In the genomic region with DNA sequence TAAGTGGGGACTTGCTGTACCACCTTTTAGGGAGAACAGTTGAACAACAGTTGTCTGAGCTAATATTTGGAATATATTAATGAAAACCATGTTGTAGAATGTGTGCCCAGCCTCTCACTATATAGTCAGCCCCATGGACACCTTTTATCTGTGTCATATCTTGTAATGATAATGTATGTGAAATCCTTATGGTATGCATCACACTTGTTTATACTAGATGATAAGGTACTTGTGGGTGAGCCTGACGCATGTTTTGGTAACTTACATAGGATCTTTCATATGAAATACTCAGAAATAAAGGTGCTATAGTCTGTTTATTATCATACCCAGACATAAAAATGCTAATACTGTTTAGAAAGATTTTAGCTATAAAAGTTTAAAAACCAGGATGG, we compare ENCODE assay signal across 19 cellular contexts. TPM values are rescaled to one million over a fixed set of nuclear protein-coding genes. Genes with fewer than 3 reads are reported as not detected.
DNase-seq lines count a peak whose midpoint lies in the region; TF ChIP-seq lines count a peak whose summit lies in the region.
"Had no signal": no experiment of that assay in that cellular context is flagged by ENCODE, and none has a peak within 500 bp of the region (broad histone marks: within the 10 kb centered on the region; RNA-seq: fewer than 3 reads in every experiment).

No MANE protein-coding gene starts in this region.

- no peak overlapping the region for H2BK15ac ChIP-seq in mesendoderm (replicated peaks; ENCODE audit: low read depth)

- H3K36me3 ChIP-seq in mesendoderm (ENCODE audit: control insufficient read depth, insufficient read depth, low read length) (no peaks in the 10 kb centered on the region), PC-9 (ENCODE audit: low read depth) (no peaks in the 10 kb centered on the region)
- H3K36me3 ChIP-seq: BE2C had no signal

- CTCF ChIA-PET in PC-9 (lab: Charles Lee): interaction anchor here (0.6 kb wide), 1 partner anchor 327 kb away, joined by 3 read pairs; no protein-coding TSS in a partner anchor

- no peaks in the 10 kb centered on the region for H3K79me1 ChIP-seq in mesendoderm (ENCODE audit: low read length)

- no peak overlapping the region for H3K4ac ChIP-seq in mesendoderm (ENCODE audit: low read depth, low read length)

- H3F3A ChIP-seq in PC-9 (ENCODE audit: insufficient read depth, low read depth): no peaks in the 10 kb centered on the region

- H3K4me3 ChIP-seq in fibroblast of the aortic adventitia (ENCODE audit: low read depth, low read length): no peak overlapping the region
- no peak overlapping the region for H3K4me3 ChIP-seq in mesendoderm (ENCODE audit: low read length)
- no peak overlapping the region for H3K4me3 ChIP-seq in PC-9

- no peak for DNase-seq in activated T-cell treated with anti-CD3 and anti-CD28 coated beads, Interleukin-2, amount 50 U/mL, for 24 hours
- DNase-seq in activated T-cell treated with anti-CD3 and anti-CD28 coated beads, Interleukin-2, amount 50 U/mL, for 48 hours: no peak
- DNase-seq in NCI-H226 (peak; percentile 39), fibroblast of the aortic adventitia (ENCODE audit: low read depth) (peak; percentile 30), mesendoderm (no peak), PC-9 (no peak), NCI-H526 treated with DMSO at 0.1 percent for 48 hours (lab: John Stamatoyannopoulos, UW) (no peak)
- no peak for DNase-seq in activated naive CD8-positive, alpha-beta T cell treated with anti-CD3 and anti-CD28 coated beads for 36 hours
- DNase-seq: BE2C, EL, GF-D8, GOT3, MV-4-11, NCI-H1105 treated with DMSO at 0.1 percent for 48 hours, NCI-H2029 treated with DMSO at 0.1 percent for 48 hours, NCI-H345, NCI-H524, OCI-M1 had no signal

- H2BK120ac ChIP-seq in mesendoderm (ENCODE audit: low read depth, low read length): no peak overlapping the region

- H3K9me3 ChIP-seq in PC-9 (ENCODE audit: insufficient read depth, low read depth): no peaks in the 10 kb centered on the region
- H3K9me3 ChIP-seq: BE2C had no signal

- no peak overlapping the region for H2AFZ ChIP-seq in PC-9

- H3K4me1 ChIP-seq in mesendoderm (ENCODE audit: control insufficient read depth, low read depth, low read length) (no peaks in the 10 kb centered on the region), PC-9 (replicated peaks; ENCODE audit: insufficient read depth) (no peaks in the 10 kb centered on the region)
- H3K4me1 ChIP-seq: BE2C had no signal

- no TSS peak for BruUV-seq in PC-9 (replicated peaks; lab: Mats Ljungman, UMichigan)

- H3K27ac ChIP-seq in mesendoderm (ENCODE audit: low read depth, low read length) (no peak overlapping the region), PC-9 (no peak overlapping the region)

- no peaks in the 10 kb centered on the region for H4K20me1 ChIP-seq in PC-9 (ENCODE audit: insufficient read depth)

- no peak overlapping the region for H3K56ac ChIP-seq in mesendoderm (ENCODE audit: low read length)

- no peak overlapping the region for H3K18ac ChIP-seq in mesendoderm (ENCODE audit: low read length)

- WGBS in mesendoderm (ENCODE audit: extremely low coverage, insufficient coverage, low lambda C conversion rate): no CpG with 5 or more reads among the region's 1 CpG

- peak overlapping the region; percentile 23 for H3K4me3 Mint-ChIP-seq in activated T-cell treated with anti-CD3 and anti-CD28 coated beads, Interleukin-2, amount 50 U/mL, for 24 hours
- H3K4me3 Mint-ChIP-seq in activated naive CD8-positive, alpha-beta T cell treated with anti-CD3 and anti-CD28 coated beads for 36 hours: no peak overlapping the region
- H3K4me3 Mint-ChIP-seq: IgD-negative memory B cell had no signal

- peaks cover 2% of the 10 kb centered on the region for H3K36me3 Mint-ChIP-seq in activated T-cell treated with anti-CD3 and anti-CD28 coated beads, Interleukin-2, amount 50 U/mL, for 24 hours (ENCODE audit: low read depth)
- peaks cover 8% of the 10 kb centered on the region for H3K36me3 Mint-ChIP-seq in activated naive CD8-positive, alpha-beta T cell treated with anti-CD3 and anti-CD28 coated beads for 36 hours

- no peak overlapping the region for H2AK5ac ChIP-seq in mesendoderm (ENCODE audit: low read length)

- H3K4me2 ChIP-seq in mesendoderm (ENCODE audit: low read length): no peak overlapping the region
- H3K4me2 ChIP-seq in PC-9: no peak overlapping the region

- intact Hi-C loops in PC-9 (cut with micrococcal nuclease; ENCODE audit: unreplicated experiment): no loop called here

- no peak overlapping the region for H4K5ac ChIP-seq in mesendoderm (ENCODE audit: low read length)

- H3K79me2 ChIP-seq in mesendoderm (ENCODE audit: control insufficient read depth, insufficient read depth, low read length) (no peaks in the 10 kb centered on the region), PC-9 (ENCODE audit: low read depth) (peaks cover 4% of the 10 kb centered on the region; the same call in 1 of the 2 replicates)

- H3K9ac ChIP-seq in mesendoderm (ENCODE audit: low read length): no peak overlapping the region

- H2BK5ac ChIP-seq in mesendoderm (ENCODE audit: low read length): no peak overlapping the region

- POLR2A ChIA-PET in PC-9 (lab: Charles Lee; ENCODE audit: unreplicated experiment): no interaction called here

- H3K27ac Mint-ChIP-seq in activated T-cell treated with anti-CD3 and anti-CD28 coated beads, Interleukin-2, amount 50 U/mL, for 24 hours: peak overlapping the region; percentile 90
- peak overlapping the region; percentile 56 for H3K27ac Mint-ChIP-seq in activated naive CD8-positive, alpha-beta T cell treated with anti-CD3 and anti-CD28 coated beads for 36 hours
- H3K27ac Mint-ChIP-seq: IgD-negative memory B cell had no signal

- H3K4me1 Mint-ChIP-seq in activated T-cell treated with anti-CD3 and anti-CD28 coated beads, Interleukin-2, amount 50 U/mL, for 24 hours (ENCODE audit: low read depth): peaks cover 32% of the 10 kb centered on the region
- peaks cover 19% of the 10 kb centered on the region for H3K4me1 Mint-ChIP-seq in activated naive CD8-positive, alpha-beta T cell treated with anti-CD3 and anti-CD28 coated beads for 36 hours

- no peak overlapping the region for H4K8ac ChIP-seq in mesendoderm (ENCODE audit: low read depth, low read length)

- no peaks in the 10 kb centered on the region for H3K27me3 Mint-ChIP-seq in activated T-cell treated with anti-CD3 and anti-CD28 coated beads, Interleukin-2, amount 50 U/mL, for 24 hours
- H3K27me3 Mint-ChIP-seq in activated naive CD8-positive, alpha-beta T cell treated with anti-CD3 and anti-CD28 coated beads for 36 hours: no peaks in the 10 kb centered on the region
- H3K27me3 Mint-ChIP-seq: IgD-negative memory B cell had no signal

- H3K23ac ChIP-seq in mesendoderm (ENCODE audit: low read length): no peak overlapping the region

- TF ChIP-seq CTCF in fibroblast of the aortic adventitia (IDR thresholded peaks at IDR 0.05; ENCODE audit: insufficient read depth, low read length) (no peak), PC-9 (conservative IDR thresholded peaks at IDR 0.05) (no peak)

- H3K9me2 ChIP-seq in PC-9 (ENCODE audit: insufficient read depth): no peaks in the 10 kb centered on the region

- H3K9me3 Mint-ChIP-seq in activated T-cell treated with anti-CD3 and anti-CD28 coated beads, Interleukin-2, amount 50 U/mL, for 24 hours: peaks cover 10% of the 10 kb centered on the region
- H3K9me3 Mint-ChIP-seq in activated naive CD8-positive, alpha-beta T cell treated with anti-CD3 and anti-CD28 coated beads for 36 hours: peaks cover 11% of the 10 kb centered on the region

- no peaks in the 10 kb centered on the region for H3K27me3 ChIP-seq in mesendoderm (ENCODE audit: insufficient read depth, low read length, poor library complexity)
- H3K27me3 ChIP-seq in PC-9 (ENCODE audit: insufficient read depth, low read depth): no peaks in the 10 kb centered on the region
- H3K27me3 ChIP-seq: BE2C had no signal

RNA-seq across cellular contexts. Expression of a gene that starts 32.8 kb away (rescaled TPM):
- total RNA-seq in activated naive CD8-positive, alpha-beta T cell treated with anti-CD3 and anti-CD28 coated beads for 36 hours: 10 to 100 TPM; 11.9 to 15.4 TPM
- total RNA-seq in fibroblast of the aortic adventitia (ENCODE audit: low replicate concordance) (2.3 and 9.8 TPM in 2 replicates), PC-9 (2021) (6.0 and 8.8 TPM in 2 replicates)
- 5.5 TPM for polyA plus RNA-seq in mesendoderm (2013, experiment 1 of 2)
- polyA plus RNA-seq in mesendoderm (2013, experiment 2 of 2): 6.2 TPM

Comparison
In these comparisons a context has a peak if more than half of its experiments do, and no peak if none do; other contexts are left out.
1. DNase-seq: peak in NCI-H226 (single experiment) and fibroblast of the aortic adventitia (single experiment); none in activated T-cell treated with anti-CD3 and anti-CD28 coated beads, Interleukin-2, amount 50 U/mL, for 24 hours (single experiment), activated T-cell treated with anti-CD3 and anti-CD28 coated beads, Interleukin-2, amount 50 U/mL, for 48 hours (0 of 2), activated naive CD8-positive, alpha-beta T cell treated with anti-CD3 and anti-CD28 coated beads for 36 hours (single experiment), mesendoderm (single experiment), PC-9 (0 of 2) and NCI-H526 treated with DMSO at 0.1 percent for 48 hours (single experiment).